In the genomic region with DNA sequence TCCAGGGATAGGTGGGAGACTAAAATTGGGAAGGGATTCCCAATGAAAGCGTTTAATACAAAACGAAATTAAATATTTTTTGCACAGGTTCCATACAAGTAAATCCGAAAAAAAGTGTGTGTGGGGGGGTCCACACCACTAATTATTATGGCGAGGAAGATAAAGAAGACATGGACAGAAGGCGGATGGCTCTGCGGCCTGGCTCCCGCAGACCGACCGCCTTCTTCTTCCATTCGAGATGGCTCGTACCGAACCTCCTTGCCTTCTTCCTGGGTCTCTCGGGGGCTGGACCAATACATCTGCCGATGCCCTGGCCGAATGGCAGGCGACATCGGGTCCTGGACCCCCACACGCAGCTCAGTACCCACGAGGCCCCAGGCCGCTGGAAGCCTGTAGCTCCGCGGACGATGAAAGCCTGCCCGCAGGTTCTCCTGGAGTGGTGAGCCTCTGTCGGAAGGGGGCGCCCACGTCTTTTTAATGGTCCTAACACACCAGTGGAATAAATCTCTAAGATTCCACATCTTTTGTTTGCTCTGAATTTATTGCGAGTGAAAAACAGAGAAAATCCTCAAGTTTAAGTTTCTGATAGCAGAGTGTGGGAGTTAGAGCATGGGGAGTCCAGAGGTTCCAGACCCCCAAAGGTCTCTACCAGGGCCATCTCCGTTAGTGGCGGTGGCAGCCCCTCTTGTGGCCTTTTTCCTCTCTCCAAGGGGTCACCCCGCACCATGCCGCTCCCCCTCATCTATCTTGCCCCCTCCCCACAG, we compare ENCODE assay signal across 8 cellular contexts. TPM values are rescaled to one million over a fixed set of nuclear protein-coding genes. Genes with fewer than 3 reads are reported as not detected.
DNase-seq lines count a peak whose midpoint lies in the region; ATAC-seq and TF ChIP-seq lines count a peak whose summit lies in the region.

No MANE protein-coding gene starts in this region.

- peaks cover 9 to 99% (median 60%) of the 10 kb centered on the region in 3 donors for H3K27me3 ChIP-seq in psoas muscle (ENCODE audit: insufficient read depth in 3 of 3, low read length in 2 of 3)

- peak; percentile 78 for DNase-seq in DMS53 (lab: John Stamatoyannopoulos, UW)
- no peak for DNase-seq in LNCaP clone FGC (ENCODE audit: low read depth)
- peak; percentile 20 for DNase-seq in SKM-1 (lab: John Stamatoyannopoulos, UW; ENCODE audit: unreplicated experiment)
- DNase-seq in Right ventricle myocardium inferior (ENCODE audit: missing footprints), result peak; percentile 91
- peak; percentile 82 to 90 for DNase-seq in psoas muscle
- DNase-seq in ureter (ENCODE audit: low spot score), result peak; percentile 85
- DNase-seq in NCI-H446 treated with DMSO at 0.1 percent for 48 hours (lab: John Stamatoyannopoulos, UW), result no peak

- TF ChIP-seq CTCF in LNCaP clone FGC (IDR thresholded peaks at IDR 0.05; ENCODE audit: control insufficient read depth, extremely low read depth, insufficient read depth) (peak; percentile 72), psoas muscle (IDR thresholded peaks at IDR 0.05) (peak; percentile 64)

- H3K27ac Mint-ChIP-seq in activated naive CD4-positive, alpha-beta T cell treated with anti-CD3 and anti-CD28 coated beads, Interleukin-2, amount 50 U/mL, for 24 hours, result peak overlapping the region; percentile 68

- peak overlapping the region; percentile 91 for H3K4me3 ChIP-seq in LNCaP clone FGC (ENCODE audit: low read depth, low read length)
- no peak overlapping the region for H3K4me3 ChIP-seq in psoas muscle

- ATAC-seq in Right ventricle myocardium inferior, result peak; percentile 83
- ATAC-seq in psoas muscle, result peak; percentile 69 to 85 (median 71)

- H3K4me3 Mint-ChIP-seq in activated naive CD4-positive, alpha-beta T cell treated with anti-CD3 and anti-CD28 coated beads, Interleukin-2, amount 50 U/mL, for 24 hours, result peak overlapping the region; percentile 72

- H3K9me3 Mint-ChIP-seq in activated naive CD4-positive, alpha-beta T cell treated with anti-CD3 and anti-CD28 coated beads, Interleukin-2, amount 50 U/mL, for 24 hours, result no peaks in the 10 kb centered on the region

- 13 to 14% (median 13%) methylated on average over 32 of the region's 32 CpGs for WGBS in psoas muscle, 3 donors

- intact Hi-C loops in Right ventricle myocardium inferior (cut with DNase I) (loop anchor here (1.0 to 5.0 kb wide), 2 partner anchors 66 to 153 kb away; no protein-coding TSS in a partner anchor), psoas muscle (cut with DNase I) (loop anchor here (5.0 kb wide), 1 partner anchor 68 kb away; no protein-coding TSS in a partner anchor)

- H3K4me1 Mint-ChIP-seq in activated naive CD4-positive, alpha-beta T cell treated with anti-CD3 and anti-CD28 coated beads, Interleukin-2, amount 50 U/mL, for 24 hours, result peaks cover 46% of the 10 kb centered on the region

- no peaks in the 10 kb centered on the region for H3K36me3 Mint-ChIP-seq in activated naive CD4-positive, alpha-beta T cell treated with anti-CD3 and anti-CD28 coated beads, Interleukin-2, amount 50 U/mL, for 24 hours

- peaks cover 77% of the 10 kb centered on the region for H3K27me3 Mint-ChIP-seq in activated naive CD4-positive, alpha-beta T cell treated with anti-CD3 and anti-CD28 coated beads, Interleukin-2, amount 50 U/mL, for 24 hours

- H3K4me1 ChIP-seq in psoas muscle, result peaks cover 13% of the 10 kb centered on the region

- H3K27ac ChIP-seq in psoas muscle, result no peak overlapping the region

- no peaks in the 10 kb centered on the region for H3K9me3 ChIP-seq in psoas muscle

- H3K36me3 ChIP-seq in psoas muscle (ENCODE audit: insufficient read depth in 1 of 2, low read depth in 1 of 2), result no peaks in the 10 kb centered on the region

RNA-seq across cellular contexts. Expression of a gene that starts 1.4 kb away (rescaled TPM):
- total RNA-seq in Right ventricle myocardium inferior (not detected), psoas muscle (not detected), ureter (not detected)
- polyA plus RNA-seq in psoas muscle, result not detected

RNA-seq across cellular contexts. Expression of a gene that starts 2.1 kb away (rescaled TPM):
- total RNA-seq in Right ventricle myocardium inferior (not detected), psoas muscle (not detected), ureter (not detected)
- not detected for polyA plus RNA-seq in psoas muscle

RNA-seq across cellular contexts. Expression of a gene that starts 4.1 kb away (rescaled TPM):
- total RNA-seq in Right ventricle myocardium inferior, result not detected
- not detected for total RNA-seq in psoas muscle
- polyA plus RNA-seq in psoas muscle, result not detected
- not detected for total RNA-seq in ureter

Comparison
In these comparisons a context has a peak if more than half of its experiments do, and no peak if none do; other contexts are left out.
1. DNase-seq: peak in DMS53 (single experiment), SKM-1 (single experiment), Right ventricle myocardium inferior (single experiment), psoas muscle (2 of 2) and ureter (single experiment); none in LNCaP clone FGC (single experiment) and NCI-H446 treated with DMSO at 0.1 percent for 48 hours (single experiment).